ENCODE assay signal across 8 cellular contexts in genomic region chr7:5526190-5527037, GRCh38. TPM values are rescaled to one million over a fixed set of nuclear protein-coding genes. Genes with fewer than 3 reads are reported as not detected.
DNase-seq lines count a peak whose midpoint lies in the region; ATAC-seq and TF ChIP-seq lines count a peak whose summit lies in the region.

No MANE protein-coding gene starts in this region.

- H2BK5ac ChIP-seq in IMR-90 (ENCODE audit: low read depth, low read length, poor library complexity, severe bottlenecking), result peak overlapping the region; percentile 59

- peak overlapping the region; percentile 16; the same call in 1 of the 2 replicates for H3K56ac ChIP-seq in IMR-90 (ENCODE audit: extremely low read depth, insufficient read depth, low read length)

- H3K9me3 ChIP-seq in IMR-90 (ENCODE audit: control insufficient read depth, insufficient read depth, low read length), result no peaks in the 10 kb centered on the region
- H3K9me3 ChIP-seq in neutrophil, result peaks cover 10% of the 10 kb centered on the region

- ATAC-seq in IMR-90 (ENCODE audit: low read depth), result no peak; the same call in 1 of the 2 replicates
- ATAC-seq in activated CD8-positive, alpha-beta T cell treated with anti-CD3 and anti-CD28 coated beads, Interleukin-2, amount 10 ng/mL, durations not matched to agents 7 days and 5 days, result no peak
- no peak for ATAC-seq in HG02642 (IDR thresholded peaks at IDR 0.05; ENCODE audit: poor library complexity, unreplicated experiment)

- peak overlapping the region; percentile 54 for H3K4me2 ChIP-seq in IMR-90 (ENCODE audit: low read depth, low read length)

- H4K20me1 ChIP-seq in IMR-90 (ENCODE audit: insufficient read depth, low read length), result peaks cover 74% of the 10 kb centered on the region

- dilution Hi-C loops in IMR-90 (cut with HindIII; ENCODE audit: low sequenced_read_pairs, unreplicated experiment), result no loop called here

- H3K36me3 Mint-ChIP-seq in activated CD8-positive, alpha-beta T cell treated with anti-CD3 and anti-CD28 coated beads, Interleukin-2, amount 10 ng/mL, durations not matched to agents 7 days and 5 days (ENCODE audit: low read depth), result peaks cover 64% of the 10 kb centered on the region

- BruUV-seq in IMR-90 (replicated peaks; lab: Mats Ljungman, UMichigan), result no TSS peak

- H3K4me1 ChIP-seq in IMR-90 (ENCODE audit: control insufficient read depth, insufficient read depth, low read length) (peaks cover 5% of the 10 kb centered on the region), neutrophil (ENCODE audit: control insufficient read depth in 1 of 2, insufficient read depth in 1 of 2, low read depth in 1 of 2, low read length in 1 of 2) (peaks cover 40 to 57% of the 10 kb centered on the region in 2 experiments)

- peak overlapping the region; percentile 73 for H2AK9ac ChIP-seq in IMR-90 (replicated peaks; ENCODE audit: low read depth, low read length, poor library complexity)

- H2AK5ac ChIP-seq in IMR-90 (ENCODE audit: low read depth, low read length), result no peak overlapping the region

- peaks cover under 1 to 33% of the 10 kb centered on the region in 2 experiments; a peak in 3 of 4 replicates for H3K79me1 ChIP-seq in IMR-90 (ENCODE audit: low read depth in 1 of 2, low read length in 2 of 2)

- TF ChIP-seq CTCF in IMR-90 (conservative IDR thresholded peaks at IDR 0.05; ENCODE audit: low read depth, low read length), result 0 out of 2 replicates have a peak, but pooled peaks have one; percentile 3
- no peak for TF ChIP-seq CTCF in neutrophil (IDR thresholded peaks at IDR 0.05)

- peak overlapping the region; percentile 74 for H2AFZ ChIP-seq in IMR-90 (replicated peaks; ENCODE audit: low read length, poor library complexity)

- H3K23ac ChIP-seq in IMR-90 (ENCODE audit: low read depth, low read length), result peak overlapping the region; percentile 54

- TF ChIP-seq RAD21 in IMR-90 (IDR thresholded peaks at IDR 0.05; ENCODE audit: low read length), result no peak

- POLR2A ChIA-PET in IMR-90 (lab: Charles Lee; ENCODE audit: unreplicated experiment), result interaction anchor here (1.7 kb wide), 1 partner anchor 139 kb away, joined by 4 read pairs; no protein-coding TSS in a partner anchor
- POLR2A ChIA-PET in activated CD8-positive, alpha-beta T cell treated with anti-CD3 and anti-CD28 coated beads, Interleukin-2, amount 10 ng/mL, durations not matched to agents 7 days and 5 days (lab: Charles Lee), result interaction anchor here (0.7 to 3.1 kb wide), 18 partner anchors 8 to 1095 kb away, joined by 3 to 20 read pairs (median 4); no protein-coding TSS in a partner anchor

- CTCF ChIA-PET in IMR-90 (lab: Yijun Ruan, JAX), result interaction anchor here (1.0 kb wide), 1 partner anchor 32 kb away, joined by 4 read pairs; no protein-coding TSS in a partner anchor
- CTCF ChIA-PET in activated CD8-positive, alpha-beta T cell treated with anti-CD3 and anti-CD28 coated beads, Interleukin-2, amount 10 ng/mL, durations not matched to agents 7 days and 5 days (lab: Charles Lee), result interaction anchor here (1.1 to 3.3 kb wide), 3 partner anchors 32 to 139 kb away, joined by 3 to 38 read pairs (median 4); no protein-coding TSS in a partner anchor

- peaks cover 24% of the 10 kb centered on the region for H3K4me1 Mint-ChIP-seq in activated CD8-positive, alpha-beta T cell treated with anti-CD3 and anti-CD28 coated beads, Interleukin-2, amount 10 ng/mL, durations not matched to agents 7 days and 5 days (ENCODE audit: low read depth)

- H3K18ac ChIP-seq in IMR-90 (ENCODE audit: low read depth, low read length), result no peak overlapping the region; the same call in 1 of the 2 replicates

- H3K27ac Mint-ChIP-seq in activated CD8-positive, alpha-beta T cell treated with anti-CD3 and anti-CD28 coated beads, Interleukin-2, amount 10 ng/mL, durations not matched to agents 7 days and 5 days, result peak overlapping the region; percentile 100

- H3K27ac ChIP-seq in IMR-90 (ENCODE audit: insufficient read depth, low read length) (peak overlapping the region; percentile 38), neutrophil (peak overlapping the region; percentile 100)

- no peaks in the 10 kb centered on the region for H3K27me3 ChIP-seq in IMR-90 (ENCODE audit: control insufficient read depth, insufficient read depth, low read length)
- no peaks in the 10 kb centered on the region for H3K27me3 ChIP-seq in neutrophil

- no peak; the same call in 1 of the 2 replicates for TF ChIP-seq POLR2A in IMR-90 (IDR thresholded peaks at IDR 0.05; ENCODE audit: low read depth, low read length)

- DNase-seq in DMS 273 (lab: John Stamatoyannopoulos, UW; ENCODE audit: unreplicated experiment) (peak; percentile 87), IMR-90 (peak; percentile 32), fibroblast of peridontal ligament (ENCODE audit: extremely low read depth) (peak; percentile 55), NCI-H2081 treated with DMSO at 0.1 percent for 48 hours (lab: John Stamatoyannopoulos, UW) (no peak), cerebellar nuclear complex (lab: John Stamatoyannopoulos, UW) (no peak)
- DNase-seq in activated CD8-positive, alpha-beta T cell treated with anti-CD3 and anti-CD28 coated beads, Interleukin-2, amount 10 ng/mL, durations not matched to agents 7 days and 5 days, result peak; percentile 47

- intact Hi-C loops in IMR-90 (cut with micrococcal nuclease), result no loop called here

- no peak overlapping the region for H2BK20ac ChIP-seq in IMR-90 (ENCODE audit: low read depth, low read length)

- no peak overlapping the region for H2BK15ac ChIP-seq in IMR-90 (ENCODE audit: low read depth, low read length)

- H2BK120ac ChIP-seq in IMR-90 (ENCODE audit: low read depth, low read length), result no peak overlapping the region

- peak overlapping the region; percentile 97 for H3K9ac ChIP-seq in IMR-90 (ENCODE audit: low read depth, low read length)

- H4K91ac ChIP-seq in IMR-90 (ENCODE audit: insufficient read depth, low read depth, low read length), result no peak overlapping the region

- in situ Hi-C loops in IMR-90 (cut with MboI; ENCODE audit: low sequenced_read_pairs), result no loop called here

- no peaks in the 10 kb centered on the region for H3K9me3 Mint-ChIP-seq in activated CD8-positive, alpha-beta T cell treated with anti-CD3 and anti-CD28 coated beads, Interleukin-2, amount 10 ng/mL, durations not matched to agents 7 days and 5 days (ENCODE audit: insufficient read depth)

- H3K9me1 ChIP-seq in IMR-90 (ENCODE audit: insufficient read depth, low read length), result no peaks in the 10 kb centered on the region; the same call in 1 of the 2 replicates

- WGBS in IMR-90 (ENCODE audit: extremely low coverage in 2 of 2, insufficient read length in 1 of 2), 2 experiments, result 65% methylated on average over 3 of the region's 9 CpGs; no CpG with 5 or more reads in 1 of the 2 experiments

- no peak overlapping the region for H4K5ac ChIP-seq in IMR-90 (ENCODE audit: low read depth, low read length)

- peaks cover 41% of the 10 kb centered on the region for H3K36me3 ChIP-seq in IMR-90 (ENCODE audit: control insufficient read depth, insufficient read depth, low read length)
- peaks cover 66% of the 10 kb centered on the region for H3K36me3 ChIP-seq in neutrophil

- peak overlapping the region; percentile 3 to 56 for H4K8ac ChIP-seq in IMR-90 (ENCODE audit: low read depth in 2 of 2, low read length in 2 of 2)

- peak overlapping the region; percentile 33 for H3K4ac ChIP-seq in IMR-90 (ENCODE audit: low read depth, low read length)

- H3K4me3 ChIP-seq in IMR-90 (ENCODE audit: insufficient read depth, low read depth, low read length), result peak overlapping the region; percentile 91
- H3K4me3 ChIP-seq in neutrophil (ENCODE audit: low read depth in 1 of 2, low read length in 1 of 2), result peak overlapping the region; percentile 99 to 100

- peak overlapping the region; percentile 96 for H3K4me3 Mint-ChIP-seq in activated CD8-positive, alpha-beta T cell treated with anti-CD3 and anti-CD28 coated beads, Interleukin-2, amount 10 ng/mL, durations not matched to agents 7 days and 5 days

- H3K14ac ChIP-seq in IMR-90 (replicated peaks; ENCODE audit: low read depth, low read length), result peak overlapping the region; percentile 41

- no peaks in the 10 kb centered on the region for H3K27me3 Mint-ChIP-seq in activated CD8-positive, alpha-beta T cell treated with anti-CD3 and anti-CD28 coated beads, Interleukin-2, amount 10 ng/mL, durations not matched to agents 7 days and 5 days (ENCODE audit: low read depth)

TF ChIP-seq in IMR-90, 13 proteins besides CTCF, POLR2A, EP300 and RAD21:
- TF ChIP-seq SMC3 (IDR thresholded peaks at IDR 0.05; ENCODE audit: low read depth, low read length) (no peak), NFE2L2 (IDR thresholded peaks at IDR 0.05; ENCODE audit: low read depth, low read length) (no peak), CHD1 (IDR thresholded peaks at IDR 0.05; ENCODE audit: low read depth, low read length) (no peak), USF2 (IDR thresholded peaks at IDR 0.05; ENCODE audit: low read depth, low read length) (no peak), FOS (IDR thresholded peaks at IDR 0.05; ENCODE audit: low read depth, low read length) (no peak), RFX5 (IDR thresholded peaks at IDR 0.05; ENCODE audit: low read depth, low read length) (no peak), MAFK (IDR thresholded peaks at IDR 0.05; ENCODE audit: low read depth, low read length) (no peak), MAZ (IDR thresholded peaks at IDR 0.05; ENCODE audit: borderline replicate concordance, low read depth, low read length) (no peak; the same call in 1 of the 2 replicates), RCOR1 (IDR thresholded peaks at IDR 0.05; ENCODE audit: insufficient replicate concordance, low read length) (no peak), BHLHE40 (IDR thresholded peaks at IDR 0.05; ENCODE audit: low read depth, low read length) (no peak)

RNA-seq across cellular contexts. Expression of gene ACTB, which starts 4.0 kb away (rescaled TPM):
- total RNA-seq in IMR-90 (2012; rRNA removed), result 7,721 and 7,727 TPM in 2 replicates
- polyA plus RNA-seq in IMR-90 (2012; rRNA removed), result 9,060 and 9,985 TPM in 2 replicates
- 16,337 and 21,423 TPM in 2 replicates for polyA plus RNA-seq in IMR-90 (2012; cell fraction: cytosol; rRNA removed)
- 3,466 and 15,446 TPM in 2 replicates for polyA plus RNA-seq in IMR-90 (2012; cell fraction: nucleus; rRNA removed; ENCODE audit: low replicate concordance)
- total RNA-seq in activated CD8-positive, alpha-beta T cell treated with anti-CD3 and anti-CD28 coated beads, Interleukin-2, amount 10 ng/mL, durations not matched to agents 7 days and 5 days, result over 10,000 TPM; 13,463 to 13,594 TPM

RNA-seq across cellular contexts. Expression of gene FBXL18, which starts 12.8 kb away (rescaled TPM):
- total RNA-seq in IMR-90 (2012; rRNA removed), result 2.0 and 2.2 TPM in 2 replicates
- 6.4 and 8.7 TPM in 2 replicates for polyA plus RNA-seq in IMR-90 (2012; rRNA removed)
- polyA plus RNA-seq in IMR-90 (2012; cell fraction: cytosol; rRNA removed), result 3.8 and 7.0 TPM in 2 replicates
- 7.2 and 21.7 TPM in 2 replicates for polyA plus RNA-seq in IMR-90 (2012; cell fraction: nucleus; rRNA removed; ENCODE audit: low replicate concordance)
- total RNA-seq in activated CD8-positive, alpha-beta T cell treated with anti-CD3 and anti-CD28 coated beads, Interleukin-2, amount 10 ng/mL, durations not matched to agents 7 days and 5 days, result 10 to 100 TPM; 15.6 to 16.0 TPM

Comparison
In these comparisons a context has a peak if more than half of its experiments do, and no peak if none do; other contexts are left out.
1. DNase-seq: peak in DMS 273 (single experiment), IMR-90 (single experiment), activated CD8-positive, alpha-beta T cell treated with anti-CD3 and anti-CD28 coated beads, Interleukin-2, amount 10 ng/mL, durations not matched to agents 7 days and 5 days (single experiment) and fibroblast of peridontal ligament (single experiment); none in NCI-H2081 treated with DMSO at 0.1 percent for 48 hours (single experiment) and cerebellar nuclear complex (0 of 2).